Comparison of ENCODE assay signal across 1 cellular context in the genomic region with DNA sequence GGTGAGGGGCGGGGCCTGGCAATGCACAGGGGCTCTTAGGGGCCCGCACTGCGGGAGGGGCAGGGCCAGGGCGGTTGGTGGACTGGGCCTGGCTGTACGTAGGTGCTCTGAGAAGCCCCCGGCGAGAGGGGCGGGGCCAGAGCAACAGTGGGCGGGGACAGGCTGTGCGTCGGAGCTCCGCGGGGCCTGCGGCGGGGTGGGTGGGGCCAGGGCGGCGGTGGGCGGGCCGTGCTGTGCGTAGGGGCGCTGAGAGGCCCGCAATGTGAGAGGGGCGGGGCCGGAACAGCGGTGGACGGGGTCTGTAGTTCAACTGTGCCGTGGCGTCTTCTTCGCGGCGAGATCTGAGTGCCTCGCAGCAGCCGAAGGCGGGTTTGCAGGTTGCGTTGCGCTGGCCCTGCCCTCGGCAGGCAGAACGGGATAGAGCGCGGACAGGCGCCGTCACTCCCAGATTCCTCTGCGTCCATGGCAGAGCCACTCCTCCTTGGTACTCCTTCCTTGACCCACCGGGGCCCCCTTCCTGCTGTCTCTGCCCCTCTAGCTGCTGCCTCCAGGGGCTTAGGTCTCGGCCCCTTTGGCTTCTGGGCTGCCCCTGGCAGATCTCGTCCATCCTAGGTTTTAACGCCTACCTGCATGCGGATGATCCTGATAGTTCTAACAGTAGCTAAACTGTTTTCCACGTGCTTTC.
A peak's percentile ranks its signal among the peaks of the same experiment; 100 is the strongest.
TF ChIP-seq lines count a peak whose summit lies in the region.

No MANE protein-coding gene starts in this region.

TF ChIP-seq in HepG2, 621 proteins besides CTCF, POLR2A, EP300 and RAD21 (continued from another document and continues in another):
- TF ChIP-seq, protein P1, sequence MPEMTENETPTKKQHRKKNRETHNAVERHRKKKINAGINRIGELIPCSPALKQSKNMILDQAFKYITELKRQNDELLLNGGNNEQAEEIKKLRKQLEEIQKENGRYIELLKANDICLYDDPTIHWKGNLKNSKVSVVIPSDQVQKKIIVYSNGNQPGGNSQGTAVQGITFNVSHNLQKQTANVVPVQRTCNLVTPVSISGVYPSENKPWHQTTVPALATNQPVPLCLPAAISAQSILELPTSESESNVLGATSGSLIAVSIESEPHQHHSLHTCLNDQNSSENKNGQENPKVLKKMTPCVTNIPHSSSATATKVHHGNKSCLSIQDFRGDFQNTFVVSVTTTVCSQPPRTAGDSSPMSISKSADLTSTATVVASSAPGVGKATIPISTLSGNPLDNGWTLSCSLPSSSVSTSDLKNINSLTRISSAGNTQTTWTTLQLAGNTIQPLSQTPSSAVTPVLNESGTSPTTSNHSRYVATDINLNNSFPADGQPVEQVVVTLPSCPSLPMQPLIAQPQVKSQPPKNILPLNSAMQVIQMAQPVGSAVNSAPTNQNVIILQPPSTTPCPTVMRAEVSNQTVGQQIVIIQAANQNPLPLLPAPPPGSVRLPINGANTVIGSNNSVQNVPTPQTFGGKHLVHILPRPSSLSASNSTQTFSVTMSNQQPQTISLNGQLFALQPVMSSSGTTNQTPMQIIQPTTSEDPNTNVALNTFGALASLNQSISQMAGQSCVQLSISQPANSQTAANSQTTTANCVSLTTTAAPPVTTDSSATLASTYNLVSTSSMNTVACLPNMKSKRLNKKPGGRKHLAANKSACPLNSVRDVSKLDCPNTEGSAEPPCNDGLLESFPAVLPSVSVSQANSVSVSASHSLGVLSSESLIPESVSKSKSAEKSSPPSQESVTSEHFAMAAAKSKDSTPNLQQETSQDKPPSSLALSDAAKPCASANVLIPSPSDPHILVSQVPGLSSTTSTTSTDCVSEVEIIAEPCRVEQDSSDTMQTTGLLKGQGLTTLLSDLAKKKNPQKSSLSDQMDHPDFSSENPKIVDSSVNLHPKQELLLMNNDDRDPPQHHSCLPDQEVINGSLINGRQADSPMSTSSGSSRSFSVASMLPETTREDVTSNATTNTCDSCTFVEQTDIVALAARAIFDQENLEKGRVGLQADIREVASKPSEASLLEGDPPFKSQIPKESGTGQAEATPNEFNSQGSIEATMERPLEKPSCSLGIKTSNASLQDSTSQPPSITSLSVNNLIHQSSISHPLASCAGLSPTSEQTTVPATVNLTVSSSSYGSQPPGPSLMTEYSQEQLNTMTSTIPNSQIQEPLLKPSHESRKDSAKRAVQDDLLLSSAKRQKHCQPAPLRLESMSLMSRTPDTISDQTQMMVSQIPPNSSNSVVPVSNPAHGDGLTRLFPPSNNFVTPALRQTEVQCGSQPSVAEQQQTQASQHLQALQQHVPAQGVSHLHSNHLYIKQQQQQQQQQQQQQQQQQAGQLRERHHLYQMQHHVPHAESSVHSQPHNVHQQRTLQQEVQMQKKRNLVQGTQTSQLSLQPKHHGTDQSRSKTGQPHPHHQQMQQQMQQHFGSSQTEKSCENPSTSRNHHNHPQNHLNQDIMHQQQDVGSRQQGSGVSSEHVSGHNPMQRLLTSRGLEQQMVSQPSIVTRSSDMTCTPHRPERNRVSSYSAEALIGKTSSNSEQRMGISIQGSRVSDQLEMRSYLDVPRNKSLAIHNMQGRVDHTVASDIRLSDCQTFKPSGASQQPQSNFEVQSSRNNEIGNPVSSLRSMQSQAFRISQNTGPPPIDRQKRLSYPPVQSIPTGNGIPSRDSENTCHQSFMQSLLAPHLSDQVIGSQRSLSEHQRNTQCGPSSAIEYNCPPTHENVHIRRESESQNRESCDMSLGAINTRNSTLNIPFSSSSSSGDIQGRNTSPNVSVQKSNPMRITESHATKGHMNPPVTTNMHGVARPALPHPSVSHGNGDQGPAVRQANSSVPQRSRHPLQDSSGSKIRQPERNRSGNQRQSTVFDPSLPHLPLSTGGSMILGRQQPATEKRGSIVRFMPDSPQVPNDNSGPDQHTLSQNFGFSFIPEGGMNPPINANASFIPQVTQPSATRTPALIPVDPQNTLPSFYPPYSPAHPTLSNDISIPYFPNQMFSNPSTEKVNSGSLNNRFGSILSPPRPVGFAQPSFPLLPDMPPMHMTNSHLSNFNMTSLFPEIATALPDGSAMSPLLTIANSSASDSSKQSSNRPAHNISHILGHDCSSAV (CRISPR knock-in tag; IDR thresholded peaks at IDR 0.05; ENCODE audit: borderline replicate concordance), result no peak
- TF ChIP-seq KAT8 (CRISPR knock-in tag; IDR thresholded peaks at IDR 0.05) (no peak; the same call in 1 of the 2 replicates), ZNF879 (CRISPR knock-in tag; IDR thresholded peaks at IDR 0.05) (0 out of 2 replicates have a peak, but pooled peaks have one; percentile 10), ELF3 (CRISPR knock-in tag; IDR thresholded peaks at IDR 0.05) (peak; percentile 23; the same call in 1 of the 2 replicates), XRCC5 (optimal IDR thresholded peaks at IDR 0.05; ENCODE audit: low read length) (peak; percentile 20), RBFOX2 (IDR thresholded peaks at IDR 0.05; ENCODE audit: low read depth, low read length) (peak; percentile 59), BORCS8-MEF2B (CRISPR knock-in tag; IDR thresholded peaks at IDR 0.05) (peak; percentile 41; the same call in 1 of the 2 replicates), SPEN (CRISPR knock-in tag; IDR thresholded peaks at IDR 0.05; ENCODE audit: low read depth) (no peak; the same call in 1 of the 2 replicates), FOXJ3 (CRISPR knock-in tag; IDR thresholded peaks at IDR 0.05; ENCODE audit: borderline replicate concordance) (no peak), PHF8 (CRISPR knock-in tag; IDR thresholded peaks at IDR 0.05) (peak; percentile 51; the same call in 1 of the 2 replicates), MTA1 (CRISPR knock-in tag; IDR thresholded peaks at IDR 0.05; ENCODE audit: borderline replicate concordance) (0 out of 2 replicates have a peak, but pooled peaks have one; percentile 32), ZNF788 (CRISPR knock-in tag; IDR thresholded peaks at IDR 0.05; ENCODE audit: borderline replicate concordance) (peak; percentile 20; the same call in 1 of the 2 replicates), HNF4A (CRISPR knock-in tag; IDR thresholded peaks at IDR 0.05) (peak; percentile 37; the same call in 1 of the 2 replicates), ZBTB20 (CRISPR knock-in tag; IDR thresholded peaks at IDR 0.05; ENCODE audit: borderline replicate concordance, low read depth) (peak; percentile 51; the same call in 1 of the 2 replicates), ZSCAN22 (CRISPR knock-in tag; IDR thresholded peaks at IDR 0.05) (no peak), TAF1 (CRISPR knock-in tag; IDR thresholded peaks at IDR 0.05) (peak; percentile 78), ESRRA (CRISPR knock-in tag; IDR thresholded peaks at IDR 0.05; ENCODE audit: low read depth) (0 out of 2 replicates have a peak, but pooled peaks have one; percentile 25), MED1 (CRISPR knock-in tag; IDR thresholded peaks at IDR 0.05) (0 out of 2 replicates have a peak, but pooled peaks have one; percentile 13), SOX6 (IDR thresholded peaks at IDR 0.05) (no peak), SOX6 (CRISPR knock-in tag; IDR thresholded peaks at IDR 0.05) (peak; percentile 37; the same call in 1 of the 2 replicates), POLR2G (IDR thresholded peaks at IDR 0.05; ENCODE audit: low read depth, low read length) (peak; percentile 59), ZFY (CRISPR knock-in tag; IDR thresholded peaks at IDR 0.05) (peak; percentile 6), CBX1 (IDR thresholded peaks at IDR 0.05; ENCODE audit: low read depth) (peak; percentile 61)
- TF ChIP-seq, protein P2, sequence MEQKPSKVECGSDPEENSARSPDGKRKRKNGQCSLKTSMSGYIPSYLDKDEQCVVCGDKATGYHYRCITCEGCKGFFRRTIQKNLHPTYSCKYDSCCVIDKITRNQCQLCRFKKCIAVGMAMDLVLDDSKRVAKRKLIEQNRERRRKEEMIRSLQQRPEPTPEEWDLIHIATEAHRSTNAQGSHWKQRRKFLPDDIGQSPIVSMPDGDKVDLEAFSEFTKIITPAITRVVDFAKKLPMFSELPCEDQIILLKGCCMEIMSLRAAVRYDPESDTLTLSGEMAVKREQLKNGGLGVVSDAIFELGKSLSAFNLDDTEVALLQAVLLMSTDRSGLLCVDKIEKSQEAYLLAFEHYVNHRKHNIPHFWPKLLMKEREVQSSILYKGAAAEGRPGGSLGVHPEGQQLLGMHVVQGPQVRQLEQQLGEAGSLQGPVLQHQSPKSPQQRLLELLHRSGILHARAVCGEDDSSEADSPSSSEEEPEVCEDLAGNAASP (CRISPR knock-in tag; IDR thresholded peaks at IDR 0.05; ENCODE audit: borderline replicate concordance), result peak; percentile 38; the same call in 1 of the 2 replicates
- TF ChIP-seq, protein P3, sequence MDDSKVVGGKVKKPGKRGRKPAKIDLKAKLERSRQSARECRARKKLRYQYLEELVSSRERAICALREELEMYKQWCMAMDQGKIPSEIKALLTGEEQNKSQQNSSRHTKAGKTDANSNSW (CRISPR knock-in tag; IDR thresholded peaks at IDR 0.05; ENCODE audit: borderline replicate concordance), result no peak
- TF ChIP-seq, protein P4, sequence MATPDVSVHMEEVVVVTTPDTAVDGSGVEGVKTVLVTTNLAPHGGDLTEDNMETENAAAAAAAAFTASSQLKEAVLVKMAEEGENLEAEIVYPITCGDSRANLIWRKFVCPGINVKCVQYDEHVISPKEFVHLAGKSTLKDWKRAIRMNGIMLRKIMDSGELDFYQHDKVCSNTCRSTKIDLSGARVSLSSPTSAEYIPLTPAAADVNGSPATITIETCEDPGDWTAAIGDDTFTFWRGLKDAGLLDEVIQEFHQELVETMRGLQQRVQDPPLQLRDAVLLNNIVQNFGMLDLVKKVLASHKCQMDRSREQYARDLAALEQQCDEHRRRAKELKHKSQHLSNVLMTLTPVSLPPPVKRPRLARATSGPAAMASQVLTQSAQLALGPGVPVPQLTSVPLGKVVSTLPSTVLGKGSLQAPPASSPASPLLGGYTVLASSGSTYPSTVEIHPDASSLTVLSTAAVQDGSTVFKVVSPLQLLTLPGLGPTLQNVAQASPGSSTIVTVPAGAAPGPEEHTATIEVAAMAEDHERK (CRISPR knock-in tag; IDR thresholded peaks at IDR 0.05; ENCODE audit: low read depth), result peak; percentile 55; the same call in 1 of the 2 replicates
- TF ChIP-seq, protein P5, sequence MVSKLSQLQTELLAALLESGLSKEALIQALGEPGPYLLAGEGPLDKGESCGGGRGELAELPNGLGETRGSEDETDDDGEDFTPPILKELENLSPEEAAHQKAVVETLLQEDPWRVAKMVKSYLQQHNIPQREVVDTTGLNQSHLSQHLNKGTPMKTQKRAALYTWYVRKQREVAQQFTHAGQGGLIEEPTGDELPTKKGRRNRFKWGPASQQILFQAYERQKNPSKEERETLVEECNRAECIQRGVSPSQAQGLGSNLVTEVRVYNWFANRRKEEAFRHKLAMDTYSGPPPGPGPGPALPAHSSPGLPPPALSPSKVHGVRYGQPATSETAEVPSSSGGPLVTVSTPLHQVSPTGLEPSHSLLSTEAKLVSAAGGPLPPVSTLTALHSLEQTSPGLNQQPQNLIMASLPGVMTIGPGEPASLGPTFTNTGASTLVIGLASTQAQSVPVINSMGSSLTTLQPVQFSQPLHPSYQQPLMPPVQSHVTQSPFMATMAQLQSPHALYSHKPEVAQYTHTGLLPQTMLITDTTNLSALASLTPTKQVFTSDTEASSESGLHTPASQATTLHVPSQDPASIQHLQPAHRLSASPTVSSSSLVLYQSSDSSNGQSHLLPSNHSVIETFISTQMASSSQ (IDR thresholded peaks at IDR 0.05; ENCODE audit: low read depth), result no peak
- TF ChIP-seq, protein P5 (CRISPR knock-in tag; IDR thresholded peaks at IDR 0.05; ENCODE audit: borderline replicate concordance), result 0 out of 2 replicates have a peak, but pooled peaks have one; percentile 36
- TF ChIP-seq, protein P6, sequence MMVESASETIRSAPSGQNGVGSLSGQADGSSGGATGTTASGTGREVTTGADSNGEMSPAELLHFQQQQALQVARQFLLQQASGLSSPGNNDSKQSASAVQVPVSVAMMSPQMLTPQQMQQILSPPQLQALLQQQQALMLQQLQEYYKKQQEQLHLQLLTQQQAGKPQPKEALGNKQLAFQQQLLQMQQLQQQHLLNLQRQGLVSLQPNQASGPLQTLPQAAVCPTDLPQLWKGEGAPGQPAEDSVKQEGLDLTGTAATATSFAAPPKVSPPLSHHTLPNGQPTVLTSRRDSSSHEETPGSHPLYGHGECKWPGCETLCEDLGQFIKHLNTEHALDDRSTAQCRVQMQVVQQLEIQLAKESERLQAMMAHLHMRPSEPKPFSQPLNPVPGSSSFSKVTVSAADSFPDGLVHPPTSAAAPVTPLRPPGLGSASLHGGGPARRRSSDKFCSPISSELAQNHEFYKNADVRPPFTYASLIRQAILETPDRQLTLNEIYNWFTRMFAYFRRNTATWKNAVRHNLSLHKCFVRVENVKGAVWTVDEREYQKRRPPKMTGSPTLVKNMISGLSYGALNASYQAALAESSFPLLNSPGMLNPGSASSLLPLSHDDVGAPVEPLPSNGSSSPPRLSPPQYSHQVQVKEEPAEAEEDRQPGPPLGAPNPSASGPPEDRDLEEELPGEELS (CRISPR knock-in tag; IDR thresholded peaks at IDR 0.05), result no peak; the same call in 1 of the 2 replicates
- TF ChIP-seq, protein P7, sequence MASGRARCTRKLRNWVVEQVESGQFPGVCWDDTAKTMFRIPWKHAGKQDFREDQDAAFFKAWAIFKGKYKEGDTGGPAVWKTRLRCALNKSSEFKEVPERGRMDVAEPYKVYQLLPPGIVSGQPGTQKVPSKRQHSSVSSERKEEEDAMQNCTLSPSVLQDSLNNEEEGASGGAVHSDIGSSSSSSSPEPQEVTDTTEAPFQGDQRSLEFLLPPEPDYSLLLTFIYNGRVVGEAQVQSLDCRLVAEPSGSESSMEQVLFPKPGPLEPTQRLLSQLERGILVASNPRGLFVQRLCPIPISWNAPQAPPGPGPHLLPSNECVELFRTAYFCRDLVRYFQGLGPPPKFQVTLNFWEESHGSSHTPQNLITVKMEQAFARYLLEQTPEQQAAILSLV (CRISPR knock-in tag; IDR thresholded peaks at IDR 0.05; ENCODE audit: borderline replicate concordance), result 0 out of 2 replicates have a peak, but pooled peaks have one; percentile 25
- TF ChIP-seq, protein P8, sequence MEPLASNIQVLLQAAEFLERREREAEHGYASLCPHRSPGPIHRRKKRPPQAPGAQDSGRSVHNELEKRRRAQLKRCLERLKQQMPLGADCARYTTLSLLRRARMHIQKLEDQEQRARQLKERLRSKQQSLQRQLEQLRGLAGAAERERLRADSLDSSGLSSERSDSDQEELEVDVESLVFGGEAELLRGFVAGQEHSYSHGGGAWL (CRISPR knock-in tag; IDR thresholded peaks at IDR 0.05), result peak; percentile 61; the same call in 1 of the 2 replicates
- TF ChIP-seq, protein P9, sequence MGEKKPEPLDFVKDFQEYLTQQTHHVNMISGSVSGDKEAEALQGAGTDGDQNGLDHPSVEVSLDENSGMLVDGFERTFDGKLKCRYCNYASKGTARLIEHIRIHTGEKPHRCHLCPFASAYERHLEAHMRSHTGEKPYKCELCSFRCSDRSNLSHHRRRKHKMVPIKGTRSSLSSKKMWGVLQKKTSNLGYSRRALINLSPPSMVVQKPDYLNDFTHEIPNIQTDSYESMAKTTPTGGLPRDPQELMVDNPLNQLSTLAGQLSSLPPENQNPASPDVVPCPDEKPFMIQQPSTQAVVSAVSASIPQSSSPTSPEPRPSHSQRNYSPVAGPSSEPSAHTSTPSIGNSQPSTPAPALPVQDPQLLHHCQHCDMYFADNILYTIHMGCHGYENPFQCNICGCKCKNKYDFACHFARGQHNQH (CRISPR knock-in tag; IDR thresholded peaks at IDR 0.05), result peak; percentile 69
